Comparison of ENCODE assay signal across 8 cellular contexts in the genomic region with DNA sequence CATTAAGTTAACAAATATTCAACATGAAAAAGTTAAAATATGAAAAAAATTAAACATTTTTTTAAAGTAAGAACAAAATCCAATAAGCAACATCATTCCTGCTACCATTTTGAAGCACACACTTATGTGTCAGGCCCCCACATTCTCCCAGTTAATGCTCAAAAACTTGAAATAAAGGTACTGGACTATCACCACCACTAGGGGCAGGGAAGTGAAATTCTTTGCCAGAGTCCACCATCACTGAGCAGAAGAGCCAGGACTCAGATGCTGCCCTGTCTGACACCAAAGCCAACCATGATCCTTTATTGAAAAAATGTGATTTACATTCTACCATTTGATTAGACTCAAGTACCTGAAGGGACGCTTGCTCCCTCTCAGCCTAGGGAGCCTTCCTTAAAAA. TPM values are rescaled to one million over a fixed set of nuclear protein-coding genes. Genes with fewer than 3 reads are reported as not detected.
DNase-seq lines count a peak whose midpoint lies in the region; ATAC-seq, FAIRE-seq and TF ChIP-seq lines count a peak whose summit lies in the region.

No MANE protein-coding gene starts in this region.

- CTCF ChIA-PET in T-cell (lab: Charles Lee), result interaction anchor here (0.6 to 1.6 kb wide), 4 partner anchors 23 to 505 kb away, joined by 3 to 5 read pairs (median 4); a partner anchor contains a TSS

- peak; percentile 43 to 70 (median 64) for TF ChIP-seq CTCF in gastroesophageal sphincter (IDR thresholded peaks at IDR 0.05)
- peak in 3 of 4 experiments; percentile 22 to 46 (median 40) for TF ChIP-seq CTCF in prostate gland (IDR thresholded peaks at IDR 0.05)

- H3K27ac Mint-ChIP-seq in T-cell, result no peak overlapping the region
- no peak overlapping the region for H3K27ac Mint-ChIP-seq in activated T-cell treated with anti-CD3 and anti-CD28 coated beads, Interleukin-2, amount 50 U/mL, for 24 hours

- H3K4me1 ChIP-seq in gastroesophageal sphincter (peaks cover 50 to 100% (median 50%) of the 10 kb centered on the region in 3 donors), prostate gland (replicated peaks) (no peaks in the 10 kb centered on the region)

- no peaks in the 10 kb centered on the region for H3K27me3 Mint-ChIP-seq in T-cell
- H3K27me3 Mint-ChIP-seq in activated T-cell treated with anti-CD3 and anti-CD28 coated beads, Interleukin-2, amount 50 U/mL, for 24 hours, result no peaks in the 10 kb centered on the region

- H3K36me3 Mint-ChIP-seq in T-cell, result peaks cover 12% of the 10 kb centered on the region
- H3K36me3 Mint-ChIP-seq in activated T-cell treated with anti-CD3 and anti-CD28 coated beads, Interleukin-2, amount 50 U/mL, for 24 hours (ENCODE audit: low read depth), result peaks cover 87% of the 10 kb centered on the region

- peaks cover 29 to 44% (median 38%) of the 10 kb centered on the region in 3 donors for H3K4me1 Mint-ChIP-seq in T-cell
- H3K4me1 Mint-ChIP-seq in activated T-cell treated with anti-CD3 and anti-CD28 coated beads, Interleukin-2, amount 50 U/mL, for 24 hours (ENCODE audit: low read depth), result peaks cover 54% of the 10 kb centered on the region

- ATAC-seq in T-cell (replicated peaks in 1 of 4), result peak in 3 of 4 experiments; percentile 34 to 47 (median 44)
- ATAC-seq in gastroesophageal sphincter, result no peak

- TF ChIP-seq POLR2A in H54 (IDR thresholded peaks at IDR 0.05; ENCODE audit: low read depth, low read length) (no peak), gastroesophageal sphincter (IDR thresholded peaks at IDR 0.05) (no peak), prostate gland (IDR thresholded peaks at IDR 0.05) (no peak)

- no peak overlapping the region for H3K4me3 Mint-ChIP-seq in T-cell
- H3K4me3 Mint-ChIP-seq in activated T-cell treated with anti-CD3 and anti-CD28 coated beads, Interleukin-2, amount 50 U/mL, for 24 hours, result no peak overlapping the region

- H3K36me3 ChIP-seq in gastroesophageal sphincter, result peaks cover 0 to 10% of the 10 kb centered on the region in 2 donors
- H3K36me3 ChIP-seq in prostate gland, result no peaks in the 10 kb centered on the region

- FAIRE-seq in H54 (lab: Jason Lieb, UNC), result peak; percentile 23

- no peak overlapping the region for H3K4me3 ChIP-seq in gastroesophageal sphincter
- H3K4me3 ChIP-seq in prostate gland, result no peak overlapping the region

- H3K27ac ChIP-seq in gastroesophageal sphincter, result peak overlapping the region; percentile 80 to 98 (median 87)
- no peak overlapping the region for H3K27ac ChIP-seq in prostate gland

- H3K9me3 Mint-ChIP-seq in T-cell, result no peaks in the 10 kb centered on the region
- H3K9me3 Mint-ChIP-seq in activated T-cell treated with anti-CD3 and anti-CD28 coated beads, Interleukin-2, amount 50 U/mL, for 24 hours, result no peaks in the 10 kb centered on the region

- TF ChIP-seq EP300 in gastroesophageal sphincter (IDR thresholded peaks at IDR 0.05), result no peak

- DNase-seq in AML-193 (lab: John Stamatoyannopoulos, UW), result peak; percentile 37 to 45
- DNase-seq in H54 (ENCODE audit: insufficient read length, low spot score), result peak; percentile 15
- no peak for DNase-seq in T-cell
- DNase-seq in prostate gland (ENCODE audit: low spot score), result no peak
- no peak for DNase-seq in activated T-cell treated with anti-CD3 and anti-CD28 coated beads, Interleukin-2, amount 50 U/mL, for 24 hours
- no peak for DNase-seq in GM19240 (ENCODE audit: insufficient read length, low spot score)
- no peak for DNase-seq in stimulated activated naive CD4-positive, alpha-beta T cell (lab: John Stamatoyannopoulos, UW)

- H3K9me3 ChIP-seq in gastroesophageal sphincter, result no peaks in the 10 kb centered on the region
- H3K9me3 ChIP-seq in prostate gland, result no peaks in the 10 kb centered on the region

- intact Hi-C loops in prostate gland (cut with DNase I), result loop anchor here (10.0 kb wide), 1 partner anchor 715 kb away; no protein-coding TSS in a partner anchor

- 100% methylated on average over 1 of the region's 1 CpG for WGBS in gastroesophageal sphincter (ENCODE audit: low coverage in 1 of 2), 2 donors
- WGBS in prostate gland, result 92% methylated on average over 1 of the region's 1 CpG

- POLR2A ChIA-PET in T-cell (lab: Charles Lee), result no interaction called here

- H3K27me3 ChIP-seq in gastroesophageal sphincter, result no peaks in the 10 kb centered on the region
- H3K27me3 ChIP-seq in prostate gland (replicated peaks; ENCODE audit: insufficient read depth), result no peaks in the 10 kb centered on the region

RNA-seq across cellular contexts. Expression of a gene that starts 39.1 kb away (rescaled TPM):
- 10 to 100 TPM; 58.3 to 67.2 (median 65.9) TPM for total RNA-seq in T-cell
- 100 to 1,000 TPM in 1 of 4 donors, 10 to 100 TPM in 3; 62.8 to 103 (median 96.6) TPM for total RNA-seq in gastroesophageal sphincter
- 10 to 100 TPM; 23.8 to 43.6 TPM for total RNA-seq in prostate gland

Comparison
In these comparisons a context has a peak if more than half of its experiments do, and no peak if none do; other contexts are left out.
1. DNase-seq: peak in AML-193 (2 of 2) and H54 (single experiment); none in T-cell (0 of 34), prostate gland (single experiment), activated T-cell treated with anti-CD3 and anti-CD28 coated beads, Interleukin-2, amount 50 U/mL, for 24 hours (single experiment), GM19240 (single experiment) and stimulated activated naive CD4-positive, alpha-beta T cell (0 of 6).
2. H3K27ac ChIP-seq: peak in gastroesophageal sphincter (4 of 4); none in prostate gland (0 of 2).